In genomic region chr5:176648467-176649194, GRCh38 we compare ENCODE assay signal across 10 cellular contexts. TPM values are rescaled to one million over a fixed set of nuclear protein-coding genes. Genes with fewer than 3 reads are reported as not detected.
A peak's percentile ranks its signal among the peaks of the same experiment; 100 is the strongest.
DNase-seq lines count a peak whose midpoint lies in the region; ATAC-seq and TF ChIP-seq lines count a peak whose summit lies in the region.
"Had no signal": no experiment of that assay in that cellular context is flagged by ENCODE, and none has a peak within 500 bp of the region (broad histone marks: within the 10 kb centered on the region; RNA-seq: fewer than 3 reads in every experiment).

No MANE protein-coding gene starts in this region.

- no peaks in the 10 kb centered on the region for H3K9me3 Mint-ChIP-seq in activated T-helper 17 cell treated with anti-CD3 and anti-CD28 coated beads, Interleukin-2, amount 50 U/mL, for 72 hours
- H3K9me3 Mint-ChIP-seq in glutamatergic neuron (ENCODE audit: unreplicated experiment) = peaks cover 4% of the 10 kb centered on the region
- no peaks in the 10 kb centered on the region for H3K9me3 Mint-ChIP-seq in stimulated activated memory B cell treated with anti-CD40 and anti-IgM and Interleukin-4, amounts not matched to agents 10 μg/mL and 1 μg/mL and 100 μg/mL, for 72 hours

- DNase-seq in glutamatergic neuron (no peak), NCI-H1048 (lab: John Stamatoyannopoulos, UW) (no peak), NOMO-1 treated with dmso at 0.1 percent for 144 hours (lab: John Stamatoyannopoulos, UW; ENCODE audit: unreplicated experiment) (no peak), AG20443 (ENCODE audit: low spot score) (no peak), NCI-H1436 treated with DMSO at 0.1 percent for 48 hours (lab: John Stamatoyannopoulos, UW) (no peak)

- H3K4me3 Mint-ChIP-seq in activated T-helper 17 cell treated with anti-CD3 and anti-CD28 coated beads, Interleukin-2, amount 50 U/mL, for 72 hours = peak overlapping the region; percentile 89
- H3K4me3 Mint-ChIP-seq in glutamatergic neuron (ENCODE audit: unreplicated experiment) = peak overlapping the region; percentile 94
- peak overlapping the region; percentile 79 for H3K4me3 Mint-ChIP-seq in stimulated activated memory B cell treated with anti-CD40 and anti-IgM and Interleukin-4, amounts not matched to agents 10 μg/mL and 1 μg/mL and 100 μg/mL, for 72 hours

- peak overlapping the region; percentile 87 for H3K4me3 ChIP-seq in HUES6 (ENCODE audit: low read depth, low read length)

- peak overlapping the region; percentile 66 for H3K9ac ChIP-seq in HUES6 (ENCODE audit: low read length)

- no peaks in the 10 kb centered on the region for H3K27me3 ChIP-seq in HUES6 (ENCODE audit: control insufficient read depth, insufficient read depth, low read length)

- peaks cover 4% of the 10 kb centered on the region for H3K36me3 ChIP-seq in HUES6 (ENCODE audit: control insufficient read depth, insufficient read depth, low read length)

- H3K27me3 Mint-ChIP-seq in activated T-helper 17 cell treated with anti-CD3 and anti-CD28 coated beads, Interleukin-2, amount 50 U/mL, for 72 hours = no peaks in the 10 kb centered on the region
- peaks cover 23% of the 10 kb centered on the region for H3K27me3 Mint-ChIP-seq in glutamatergic neuron (ENCODE audit: unreplicated experiment)
- peaks cover 3% of the 10 kb centered on the region for H3K27me3 Mint-ChIP-seq in stimulated activated memory B cell treated with anti-CD40 and anti-IgM and Interleukin-4, amounts not matched to agents 10 μg/mL and 1 μg/mL and 100 μg/mL, for 72 hours

- H3K9me3 ChIP-seq in HUES6 (ENCODE audit: control insufficient read depth, insufficient read depth, low read depth, low read length) = no peaks in the 10 kb centered on the region

- no peak for ATAC-seq in activated T-helper 17 cell treated with anti-CD3 and anti-CD28 coated beads, Interleukin-2, amount 50 U/mL, for 72 hours (replicated peaks)
- ATAC-seq in stimulated activated memory B cell treated with anti-CD40 and anti-IgM and Interleukin-4, amounts not matched to agents 10 μg/mL and 1 μg/mL and 100 μg/mL, for 72 hours = no peak

- no peak for TF ChIP-seq CTCF in glutamatergic neuron (IDR thresholded peaks at IDR 0.05; ENCODE audit: partially characterized antibody, unreplicated experiment)

- H3K27ac ChIP-seq in HUES6 (ENCODE audit: low read depth, low read length) = no peak overlapping the region

- H3K4me1 ChIP-seq in HUES6 (ENCODE audit: control insufficient read depth, insufficient read depth, low read length) = peaks cover 36% of the 10 kb centered on the region

- H3K4me1 Mint-ChIP-seq in activated T-helper 17 cell treated with anti-CD3 and anti-CD28 coated beads, Interleukin-2, amount 50 U/mL, for 72 hours = peaks cover 32% of the 10 kb centered on the region
- H3K4me1 Mint-ChIP-seq in glutamatergic neuron (ENCODE audit: low read depth, unreplicated experiment) = peaks cover 41% of the 10 kb centered on the region
- H3K4me1 Mint-ChIP-seq in stimulated activated memory B cell treated with anti-CD40 and anti-IgM and Interleukin-4, amounts not matched to agents 10 μg/mL and 1 μg/mL and 100 μg/mL, for 72 hours = peaks cover 64% of the 10 kb centered on the region

- H3K27ac Mint-ChIP-seq in activated T-helper 17 cell treated with anti-CD3 and anti-CD28 coated beads, Interleukin-2, amount 50 U/mL, for 72 hours = peak overlapping the region; percentile 78
- peak overlapping the region; percentile 3 for H3K27ac Mint-ChIP-seq in glutamatergic neuron (ENCODE audit: unreplicated experiment)
- H3K27ac Mint-ChIP-seq in stimulated activated memory B cell treated with anti-CD40 and anti-IgM and Interleukin-4, amounts not matched to agents 10 μg/mL and 1 μg/mL and 100 μg/mL, for 72 hours = peak overlapping the region; percentile 90

- peaks cover 14% of the 10 kb centered on the region for H3K36me3 Mint-ChIP-seq in activated T-helper 17 cell treated with anti-CD3 and anti-CD28 coated beads, Interleukin-2, amount 50 U/mL, for 72 hours (ENCODE audit: low read depth)
- peaks cover 5% of the 10 kb centered on the region for H3K36me3 Mint-ChIP-seq in glutamatergic neuron (ENCODE audit: unreplicated experiment)
- H3K36me3 Mint-ChIP-seq in stimulated activated memory B cell treated with anti-CD40 and anti-IgM and Interleukin-4, amounts not matched to agents 10 μg/mL and 1 μg/mL and 100 μg/mL, for 72 hours = peaks cover 5% of the 10 kb centered on the region

RNA-seq across cellular contexts. Expression of gene TSPAN17, which starts 1.3 kb away (rescaled TPM):
- total RNA-seq in activated T-helper 17 cell treated with anti-CD3 and anti-CD28 coated beads, Interleukin-2, amount 50 U/mL, for 72 hours = 10 to 100 TPM; 26.7 to 53.0 TPM
- total RNA-seq in glutamatergic neuron (ENCODE audit: unreplicated experiment) = 97.2 TPM

RNA-seq across cellular contexts. Expression of gene EIF4E1B, which starts 18.2 kb away (rescaled TPM):
- not detected for total RNA-seq in activated T-helper 17 cell treated with anti-CD3 and anti-CD28 coated beads, Interleukin-2, amount 50 U/mL, for 72 hours
- not detected for total RNA-seq in glutamatergic neuron (ENCODE audit: unreplicated experiment)
- total RNA-seq: lung microvascular endothelial cell; T-helper 1 cell treated with Interleukin-12 subunit alpha and Interleukin-12 subunit beta and Interleukin-4 antibody, amounts not matched to agents 30 ng/mL and 1 ng/mL, for 36 hours had no signal

RNA-seq across cellular contexts. Expression of gene SNCB, which starts 18.3 kb away (rescaled TPM):
- total RNA-seq in activated T-helper 17 cell treated with anti-CD3 and anti-CD28 coated beads, Interleukin-2, amount 50 U/mL, for 72 hours = not detected
- total RNA-seq in glutamatergic neuron (ENCODE audit: unreplicated experiment) = 3.7 TPM
- total RNA-seq: T-helper 1 cell treated with Interleukin-12 subunit alpha and Interleukin-12 subunit beta and Interleukin-4 antibody, amounts not matched to agents 30 ng/mL and 1 ng/mL, for 36 hours had no signal

RNA-seq across cellular contexts. Expression of gene GPRIN1, which starts 38.7 kb away (rescaled TPM):
- total RNA-seq in activated T-helper 17 cell treated with anti-CD3 and anti-CD28 coated beads, Interleukin-2, amount 50 U/mL, for 72 hours = 1 to 10 TPM; 4.8 to 8.9 TPM
- total RNA-seq in glutamatergic neuron (ENCODE audit: unreplicated experiment) = 72.3 TPM

Comparison
In these comparisons a context has a peak if more than half of its experiments do, and no peak if none do; other contexts are left out.
1. H3K27ac Mint-ChIP-seq: peak in every context shown above with its lines; median percentile 90 in stimulated activated memory B cell treated with anti-CD40 and anti-IgM and Interleukin-4, amounts not matched to agents 10 μg/mL and 1 μg/mL and 100 μg/mL, for 72 hours; 78 in activated T-helper 17 cell treated with anti-CD3 and anti-CD28 coated beads, Interleukin-2, amount 50 U/mL, for 72 hours; 3 in glutamatergic neuron.